ENCODE assay signal across 19 cellular contexts in genomic region chr17:16075949-16076348, GRCh38.
DNase-seq lines count a peak whose midpoint lies in the region; ATAC-seq, FAIRE-seq and TF ChIP-seq lines count a peak whose summit lies in the region.
"Had no signal": no experiment of that assay in that cellular context is flagged by ENCODE, and none has a peak within 500 bp of the region (broad histone marks: within the 10 kb centered on the region; RNA-seq: fewer than 3 reads in every experiment).

No MANE protein-coding gene starts in this region.

- no peak overlapping the region for H2BK5ac ChIP-seq in H1 (ENCODE audit: low read depth, low read length)

- POLR2A ChIA-PET in H1 (lab: Charles Lee; ENCODE audit: partially characterized antibody): interaction anchor here (0.7 kb wide), 1 partner anchor 45 kb away, joined by 3 read pairs; no protein-coding TSS in a partner anchor
- POLR2A ChIA-PET in WTC11 (lab: Charles Lee): no interaction called here
- POLR2A ChIA-PET in activated CD8-positive, alpha-beta T cell treated with anti-CD3 and anti-CD28 coated beads for 36 hours (lab: Charles Lee): no interaction called here

- H2BK20ac ChIP-seq in H1 (ENCODE audit: low read length): no peak overlapping the region

- no peak overlapping the region for H3K56ac ChIP-seq in H1 (replicated peaks; ENCODE audit: insufficient read length, low read depth, low read length)

- peak overlapping the region; percentile 9 for H3K27ac Mint-ChIP-seq in T-helper 17 cell
- H3K27ac Mint-ChIP-seq in WTC11: no peak overlapping the region
- no peak overlapping the region for H3K27ac Mint-ChIP-seq in activated CD8-positive, alpha-beta T cell treated with anti-CD3 and anti-CD28 coated beads for 36 hours
- H3K27ac Mint-ChIP-seq: CD14-positive monocyte; CD8-positive, alpha-beta T cell; HFFc6 had no signal

- 93% methylated on average over 5 of the region's 5 CpGs; no CpG with 5 or more reads in 1 of the 2 experiments for WGBS in H1 (ENCODE audit: extremely low coverage in 1 of 2, insufficient coverage in 1 of 2, insufficient read length in 1 of 2, insufficient replicate concordance in 2 of 2, low coverage in 1 of 2, low lambda C conversion rate in 2 of 2, missing lambda C conversion rate in 1 of 2), 2 experiments
- 90 to 97% (median 97%) methylated on average over 5 of the region's 5 CpGs for WGBS in small intestine, 3 donors
- WGBS in tibial nerve, 2 donors: 95 to 97% methylated on average over 5 of the region's 5 CpGs

- H3K27me3 Mint-ChIP-seq in T-helper 17 cell (no peaks in the 10 kb centered on the region), WTC11 (ENCODE audit: low read depth) (no peaks in the 10 kb centered on the region)
- no peaks in the 10 kb centered on the region for H3K27me3 Mint-ChIP-seq in activated CD8-positive, alpha-beta T cell treated with anti-CD3 and anti-CD28 coated beads for 36 hours

- no peak overlapping the region for H3K18ac ChIP-seq in H1 (ENCODE audit: extremely low read depth, low read length)

- H2BK120ac ChIP-seq in H1 (replicated peaks; ENCODE audit: low read depth, low read length): no peak overlapping the region

- H3K4me1 ChIP-seq in H1 (replicated peaks in 1 of 4; ENCODE audit: control insufficient read depth in 3 of 4, insufficient read depth in 4 of 4, low read length in 3 of 4) (no peaks in the 10 kb centered on the region), small intestine (ENCODE audit: control insufficient read depth in 2 of 2, insufficient read depth in 1 of 2, low read depth in 1 of 2, low read length in 1 of 2) (no peaks in the 10 kb centered on the region), tibial nerve (no peaks in the 10 kb centered on the region)

- H3K4me1 Mint-ChIP-seq in T-helper 17 cell (peaks cover 7% of the 10 kb centered on the region), WTC11 (no peaks in the 10 kb centered on the region)
- H3K4me1 Mint-ChIP-seq in activated CD8-positive, alpha-beta T cell treated with anti-CD3 and anti-CD28 coated beads for 36 hours (ENCODE audit: low read depth): no peaks in the 10 kb centered on the region
- H3K4me1 Mint-ChIP-seq: CD14-positive monocyte had no signal

- H3K4me2 ChIP-seq in H1 (ENCODE audit: insufficient read depth in 1 of 2, low read depth in 2 of 2, low read length in 2 of 2): no peak overlapping the region

- no peaks in the 10 kb centered on the region for H3K9me3 Mint-ChIP-seq in WTC11
- H3K9me3 Mint-ChIP-seq in activated CD8-positive, alpha-beta T cell treated with anti-CD3 and anti-CD28 coated beads for 36 hours: no peaks in the 10 kb centered on the region
- H3K9me3 Mint-ChIP-seq: CD8-positive, alpha-beta T cell; HFFc6 had no signal

- H3K9ac ChIP-seq in H1 (replicated peaks in 1 of 4; ENCODE audit: extremely low read depth in 1 of 4, low read depth in 3 of 4, low read length in 3 of 4): no peak overlapping the region

- H4K20me1 ChIP-seq in H1 (replicated peaks in 1 of 2; ENCODE audit: control insufficient read depth in 1 of 2, insufficient read depth in 2 of 2, low read length in 2 of 2): no peaks in the 10 kb centered on the region

- H3K23ac ChIP-seq in H1 (ENCODE audit: insufficient read length): no peak overlapping the region

- H4K8ac ChIP-seq in H1 (ENCODE audit: extremely low read depth, insufficient read depth, low read length): no peak overlapping the region

- no peaks in the 10 kb centered on the region for H3K79me1 ChIP-seq in H1 (ENCODE audit: low read depth, low read length)

- DNase-seq in GM18507 (ENCODE audit: extremely low spot score, insufficient read length, low read depth) (no peak), T-helper 17 cell (no peak), H1 (ENCODE audit: low read depth in 1 of 2, low spot score in 2 of 2) (no peak), small intestine (no peak), WTC11 (ENCODE audit: low spot score) (no peak), tibial nerve (ENCODE audit: low spot score in 2 of 2) (no peak)
- no peak for DNase-seq in activated CD8-positive, alpha-beta T cell treated with anti-CD3 and anti-CD28 coated beads for 36 hours
- DNase-seq: CD8-positive, alpha-beta T cell; COR-L47; DMS153; DMS79 treated with DMSO at 0.1 percent for 48 hours; EL; GDM1; HCEC 1CT; HFFc6; KBM-7 had no signal

- H3K23me2 ChIP-seq in H1 (ENCODE audit: low read depth, low read length): no peaks in the 10 kb centered on the region

- no peak overlapping the region for H3K14ac ChIP-seq in H1 (ENCODE audit: insufficient read length)

- peaks cover 6 to 62% (median 37%) of the 10 kb centered on the region in 4 experiments for H3K36me3 ChIP-seq in H1 (ENCODE audit: control insufficient read depth in 2 of 4, insufficient read depth in 4 of 4, low read length in 3 of 4)
- H3K36me3 ChIP-seq in small intestine (ENCODE audit: control insufficient read depth in 2 of 2, insufficient read depth in 2 of 2, low read length in 2 of 2): peaks cover 12 to 42% of the 10 kb centered on the region in 2 donors
- H3K36me3 ChIP-seq in tibial nerve: peaks cover 0 to 77% (median 24%) of the 10 kb centered on the region in 3 donors

- CTCF ChIA-PET in H1 (lab: Charles Lee; ENCODE audit: partially characterized antibody): no interaction called here
- CTCF ChIA-PET in WTC11 (lab: Charles Lee): no interaction called here
- CTCF ChIA-PET in activated CD8-positive, alpha-beta T cell treated with anti-CD3 and anti-CD28 coated beads for 36 hours (lab: Charles Lee): no interaction called here

- H3K4me3 ChIP-seq in H1 (ENCODE audit: extremely low read depth in 1 of 4, insufficient read depth in 2 of 4, low read depth in 3 of 4, low read length in 4 of 4) (no peak overlapping the region), small intestine (ENCODE audit: low read depth in 1 of 2, low read length in 2 of 2) (no peak overlapping the region), tibial nerve (no peak overlapping the region)

- no peak overlapping the region for H4K5ac ChIP-seq in H1 (ENCODE audit: insufficient read length, low read depth, low read length)

- TF ChIP-seq POLR2A in H1 (IDR thresholded peaks at IDR 0.05; ENCODE audit: control extremely low read depth in 1 of 2, low read depth in 2 of 2, low read length in 2 of 2): no peak
- TF ChIP-seq POLR2A in tibial nerve (IDR thresholded peaks at IDR 0.05): no peak

- TF ChIP-seq CTCF in H1 (IDR thresholded peaks at IDR 0.05; ENCODE audit: control extremely low read depth in 1 of 3, insufficient read depth in 1 of 3, low read depth in 1 of 3, low read length in 3 of 3) (no peak), WTC11 (IDR thresholded peaks at IDR 0.05) (no peak), tibial nerve (IDR thresholded peaks at IDR 0.05) (no peak)
- no peak for TF ChIP-seq CTCF in activated CD8-positive, alpha-beta T cell treated with anti-CD3 and anti-CD28 coated beads for 36 hours (IDR thresholded peaks at IDR 0.05)

- TF ChIP-seq EP300 in H1 (IDR thresholded peaks at IDR 0.05; ENCODE audit: borderline replicate concordance in 1 of 2, low read depth in 2 of 2, low read length in 2 of 2) (no peak), tibial nerve (IDR thresholded peaks at IDR 0.05) (no peak)

- no peak overlapping the region for H3K4me3 Mint-ChIP-seq in T-helper 17 cell
- no peak overlapping the region for H3K4me3 Mint-ChIP-seq in WTC11
- no peak overlapping the region for H3K4me3 Mint-ChIP-seq in activated CD8-positive, alpha-beta T cell treated with anti-CD3 and anti-CD28 coated beads for 36 hours
- H3K4me3 Mint-ChIP-seq: CD14-positive monocyte; CD8-positive, alpha-beta T cell; HFFc6 had no signal

- H2BK15ac ChIP-seq in H1 (ENCODE audit: low read length): no peak overlapping the region

- H3K79me2 ChIP-seq in H1 (ENCODE audit: control insufficient read depth in 1 of 2, insufficient read depth in 2 of 2, low read length in 2 of 2): no peaks in the 10 kb centered on the region

- FAIRE-seq in GM18507 (lab: Jason Lieb, UNC): peak; percentile 24
- FAIRE-seq in H1 (lab: Jason Lieb, UNC): peak; percentile 78
- peak; percentile 23 for FAIRE-seq in small intestine (lab: Jason Lieb, UNC)
- FAIRE-seq: A204.1, D721Med had no signal

- H3K27me3 ChIP-seq in H1 (replicated peaks in 1 of 4; ENCODE audit: control insufficient read depth in 3 of 4, extremely low read depth in 1 of 4, insufficient read depth in 3 of 4, low read length in 3 of 4): no peaks in the 10 kb centered on the region
- H3K27me3 ChIP-seq in small intestine (ENCODE audit: control insufficient read depth in 2 of 2, insufficient read depth in 2 of 2, low read length in 2 of 2): no peaks in the 10 kb centered on the region
- no peaks in the 10 kb centered on the region for H3K27me3 ChIP-seq in tibial nerve

- H3K9me3 ChIP-seq in T-helper 17 cell (ENCODE audit: control insufficient read depth, low read length, poor library complexity, severe bottlenecking) (no peaks in the 10 kb centered on the region), H1 (ENCODE audit: insufficient read depth in 2 of 2, low read depth in 1 of 2, low read length in 1 of 2) (no peaks in the 10 kb centered on the region), small intestine (ENCODE audit: control insufficient read depth, low read depth) (no peaks in the 10 kb centered on the region), tibial nerve (no peaks in the 10 kb centered on the region)

- no peak overlapping the region for H2BK12ac ChIP-seq in H1 (ENCODE audit: low read depth, low read length)

- H4K91ac ChIP-seq in H1 (replicated peaks; ENCODE audit: insufficient read length, low read length): no peak overlapping the region

- no peak overlapping the region for H2AFZ ChIP-seq in H1 (ENCODE audit: low read length)

- intact Hi-C loops in activated CD8-positive, alpha-beta T cell treated with anti-CD3 and anti-CD28 coated beads for 36 hours (cut with micrococcal nuclease): no loop called here

- no peak overlapping the region for H2AK5ac ChIP-seq in H1 (ENCODE audit: low read depth, low read length)

- H3K27ac ChIP-seq in H1 (ENCODE audit: low read depth, low read length) (no peak overlapping the region), small intestine (ENCODE audit: low read depth in 1 of 2, low read length in 1 of 2) (no peak overlapping the region), tibial nerve (no peak overlapping the region)

- ATAC-seq in T-helper 17 cell (no peak), WTC11 (no peak)
- no peak for ATAC-seq in activated CD8-positive, alpha-beta T cell treated with anti-CD3 and anti-CD28 coated beads for 36 hours
- ATAC-seq: CD8-positive, alpha-beta T cell had no signal

- H3K36me3 Mint-ChIP-seq in T-helper 17 cell (ENCODE audit: low read depth) (peaks cover 11% of the 10 kb centered on the region), WTC11 (peaks cover 61% of the 10 kb centered on the region)
- peaks cover 40% of the 10 kb centered on the region for H3K36me3 Mint-ChIP-seq in activated CD8-positive, alpha-beta T cell treated with anti-CD3 and anti-CD28 coated beads for 36 hours (ENCODE audit: low read depth)

- TF ChIP-seq RAD21 in H1 (IDR thresholded peaks at IDR 0.05 in 1 of 2, conservative IDR thresholded peaks at IDR 0.05 in 1 of 2; ENCODE audit: low read depth in 2 of 2, low read length in 2 of 2): no peak

- H3K4ac ChIP-seq in H1 (replicated peaks; ENCODE audit: insufficient read length, low read depth, low read length): no peak overlapping the region

TF ChIP-seq in H1, 55 proteins besides CTCF, POLR2A, EP300 and RAD21 (continues in another document):
- peak; percentile 66; the same call in 1 of the 2 replicates for TF ChIP-seq CEBPB (IDR thresholded peaks at IDR 0.05; ENCODE audit: low read depth, low read length)

TF ChIP-seq in WTC11, 78 proteins besides CTCF, POLR2A, EP300 and RAD21 (continues in another document):
- no peak for TF ChIP-seq SMAD3 (CRISPR knock-in tag; IDR thresholded peaks at IDR 0.05; ENCODE audit: borderline replicate concordance)
